22 cellular contexts compared by ENCODE assay signal in genomic region chr17:66432558-66432957, GRCh38.
DNase-seq lines count a peak whose midpoint lies in the region; ATAC-seq, FAIRE-seq and TF ChIP-seq lines count a peak whose summit lies in the region.
"Had no signal": no experiment of that assay in that cellular context is flagged by ENCODE, and none has a peak within 500 bp of the region (broad histone marks: within the 10 kb centered on the region; RNA-seq: fewer than 3 reads in every experiment).

No MANE protein-coding gene starts in this region.

- H3K4me1 Mint-ChIP-seq in natural killer cell, result peaks cover 0 to 26% of the 10 kb centered on the region in 2 donors
- peaks cover 62% of the 10 kb centered on the region for H3K4me1 Mint-ChIP-seq in activated naive CD4-positive, alpha-beta T cell treated with anti-CD3 and anti-CD28 coated beads for 36 hours (ENCODE audit: low read depth)

- no peak for TF ChIP-seq POLR2A in HepG2 (IDR thresholded peaks at IDR 0.05; ENCODE audit: insufficient read depth in 1 of 2, low read depth in 2 of 2, low read length in 2 of 2)
- no peak for TF ChIP-seq POLR2A in right lobe of liver (IDR thresholded peaks at IDR 0.05)

- no peak for TF ChIP-seq RAD21 in HepG2 (CRISPR knock-in tag; IDR thresholded peaks at IDR 0.05)

- H3K9me3 Mint-ChIP-seq in natural killer cell, result no peaks in the 10 kb centered on the region
- no peaks in the 10 kb centered on the region for H3K9me3 Mint-ChIP-seq in activated naive CD4-positive, alpha-beta T cell treated with anti-CD3 and anti-CD28 coated beads for 36 hours
- H3K9me3 Mint-ChIP-seq: activated CD4-positive, alpha-beta memory T cell treated with anti-CD3 and anti-CD28 coated beads for 36 hours; activated naive CD8-positive, alpha-beta T cell treated with anti-CD3 and anti-CD28 coated beads for 36 hours; CD8-positive, alpha-beta memory T cell had no signal

- BruUV-seq in HepG2 (replicated peaks; lab: Mats Ljungman, UMichigan), result no TSS peak

- no peak overlapping the region for H3K9ac ChIP-seq in HepG2 (ENCODE audit: insufficient read depth, low read depth, low read length)
- H3K9ac ChIP-seq in SU-DHL-6 (ENCODE audit: low read length), result 0 out of 2 replicates have a peak overlapping the region, but pooled peaks have one; percentile 2
- H3K9ac ChIP-seq in muscle layer of colon (ENCODE audit: low read length), result no peak overlapping the region

- no peak for FAIRE-seq in HepG2 (lab: Jason Lieb, UNC)
- FAIRE-seq: small intestine had no signal

- H2AFZ ChIP-seq in HepG2 (ENCODE audit: low read length) (no peak overlapping the region), SU-DHL-6 (ENCODE audit: low read depth, low read length, severe bottlenecking) (no peak overlapping the region)

- H3K9me3 ChIP-seq in HepG2 (ENCODE audit: low read length), result no peaks in the 10 kb centered on the region
- H3K9me3 ChIP-seq in right lobe of liver, result no peaks in the 10 kb centered on the region
- no peaks in the 10 kb centered on the region for H3K9me3 ChIP-seq in SU-DHL-6 (ENCODE audit: insufficient read depth, low read length)
- no peaks in the 10 kb centered on the region for H3K9me3 ChIP-seq in muscle layer of colon (ENCODE audit: low read length)
- no peaks in the 10 kb centered on the region for H3K9me3 ChIP-seq in MG63

- 0% methylated on average over 1 of the region's 1 CpG for WGBS in HepG2 (ENCODE audit: low lambda C conversion rate)
- WGBS in right lobe of liver (ENCODE audit: insufficient coverage, low coverage, low lambda C conversion rate, missing lambda C conversion rate), result 4% methylated on average over 1 of the region's 1 CpG

- H3K79me2 ChIP-seq in HepG2 (ENCODE audit: insufficient read depth, low read length), result peaks cover 41% of the 10 kb centered on the region
- H3K79me2 ChIP-seq in SU-DHL-6 (ENCODE audit: insufficient read depth, low read length), result peaks cover 100% of the 10 kb centered on the region

- H3K9me2 ChIP-seq in SU-DHL-6 (replicated peaks; ENCODE audit: insufficient read depth, low read length), result no peaks in the 10 kb centered on the region

- no peak overlapping the region for H3K27ac Mint-ChIP-seq in natural killer cell
- H3K27ac Mint-ChIP-seq in activated naive CD4-positive, alpha-beta T cell treated with anti-CD3 and anti-CD28 coated beads for 36 hours, result no peak overlapping the region
- H3K27ac Mint-ChIP-seq: activated CD4-positive, alpha-beta memory T cell treated with anti-CD3 and anti-CD28 coated beads for 36 hours; activated naive CD8-positive, alpha-beta T cell treated with anti-CD3 and anti-CD28 coated beads for 36 hours; progenitor cell of endocrine pancreas had no signal

- no peaks in the 10 kb centered on the region for H3K36me3 Mint-ChIP-seq in natural killer cell
- no peaks in the 10 kb centered on the region for H3K36me3 Mint-ChIP-seq in activated naive CD4-positive, alpha-beta T cell treated with anti-CD3 and anti-CD28 coated beads for 36 hours (ENCODE audit: low read depth)
- H3K36me3 Mint-ChIP-seq: activated CD4-positive, alpha-beta memory T cell treated with anti-CD3 and anti-CD28 coated beads for 36 hours had no signal

- no peaks in the 10 kb centered on the region for H3K27me3 ChIP-seq in HepG2 (ENCODE audit: control insufficient read depth in 1 of 2, insufficient read depth in 2 of 2, low read length in 2 of 2)
- H3K27me3 ChIP-seq in right lobe of liver, result no peaks in the 10 kb centered on the region
- no peaks in the 10 kb centered on the region for H3K27me3 ChIP-seq in SU-DHL-6 (ENCODE audit: low read length)
- H3K27me3 ChIP-seq in muscle layer of colon (ENCODE audit: control insufficient read depth in 1 of 2, insufficient read depth in 2 of 2, low read length in 2 of 2), result no peaks in the 10 kb centered on the region
- H3K27me3 ChIP-seq in MG63, result no peaks in the 10 kb centered on the region
- H3K27me3 ChIP-seq: brain microvascular endothelial cell had no signal

- intact Hi-C loops in HepG2 (cut with micrococcal nuclease; ENCODE audit: unreplicated experiment) (no loop called here), right lobe of liver (cut with DNase I) (no loop called here), natural killer cell (cut with micrococcal nuclease) (no loop called here)
- intact Hi-C loops in activated naive CD4-positive, alpha-beta T cell treated with anti-CD3 and anti-CD28 coated beads for 36 hours (cut with micrococcal nuclease), result no loop called here

- no peaks in the 10 kb centered on the region for H4K20me1 ChIP-seq in HepG2 (ENCODE audit: insufficient read depth, low read length)
- H4K20me1 ChIP-seq in SU-DHL-6 (ENCODE audit: low read depth, low read length), result no peaks in the 10 kb centered on the region

- CTCF ChIA-PET in HepG2 (lab: Yijun Ruan, JAX; ENCODE audit: low intra/inter-chr PET ratio, low total read pairs), result no interaction called here
- CTCF ChIA-PET in activated naive CD4-positive, alpha-beta T cell treated with anti-CD3 and anti-CD28 coated beads for 36 hours (lab: Charles Lee), result interaction anchor here (1.0 to 2.3 kb wide), 3 partner anchors 8 to 59 kb away, joined by 3 to 6 read pairs (median 3); no protein-coding TSS in a partner anchor

- no peak for TF ChIP-seq CTCF in HepG2 (CRISPR knock-in tag; IDR thresholded peaks at IDR 0.05)
- no peak for TF ChIP-seq CTCF in right lobe of liver (IDR thresholded peaks at IDR 0.05)
- no peak for TF ChIP-seq CTCF in SU-DHL-6 (IDR thresholded peaks at IDR 0.05; ENCODE audit: insufficient read depth, low read length, poor library complexity, severe bottlenecking)
- TF ChIP-seq CTCF in natural killer cell (IDR thresholded peaks at IDR 0.05), result no peak

- no peaks in the 10 kb centered on the region for H3K36me3 ChIP-seq in HepG2 (replicated peaks in 1 of 2; ENCODE audit: control insufficient read depth in 1 of 2, insufficient read depth in 2 of 2, low read length in 2 of 2)
- H3K36me3 ChIP-seq in right lobe of liver, result no peaks in the 10 kb centered on the region
- no peaks in the 10 kb centered on the region for H3K36me3 ChIP-seq in SU-DHL-6 (ENCODE audit: low read length)
- no peaks in the 10 kb centered on the region for H3K36me3 ChIP-seq in muscle layer of colon (ENCODE audit: insufficient read depth, low read length)
- no peaks in the 10 kb centered on the region for H3K36me3 ChIP-seq in MG63
- H3K36me3 ChIP-seq: brain microvascular endothelial cell had no signal

- H3K27me3 Mint-ChIP-seq in natural killer cell (ENCODE audit: low read depth in 2 of 2), result no peaks in the 10 kb centered on the region
- no peaks in the 10 kb centered on the region for H3K27me3 Mint-ChIP-seq in activated naive CD4-positive, alpha-beta T cell treated with anti-CD3 and anti-CD28 coated beads for 36 hours (ENCODE audit: low read depth)
- H3K27me3 Mint-ChIP-seq: activated CD4-positive, alpha-beta memory T cell treated with anti-CD3 and anti-CD28 coated beads for 36 hours; activated naive CD8-positive, alpha-beta T cell treated with anti-CD3 and anti-CD28 coated beads for 36 hours; CD8-positive, alpha-beta memory T cell; progenitor cell of endocrine pancreas had no signal

- POLR2A ChIA-PET in HepG2 (lab: Yijun Ruan, JAX), result interaction anchor here (1.2 kb wide), 1 partner anchor 17 kb away, joined by 3 read pairs; no protein-coding TSS in a partner anchor

- DNase-seq in HepG2 (ENCODE audit: low spot score) (no peak), right lobe of liver (no peak), natural killer cell (no peak), MG63 (no peak)
- no peak for DNase-seq in activated naive CD4-positive, alpha-beta T cell treated with anti-CD3 and anti-CD28 coated beads for 36 hours
- DNase-seq: activated CD4-positive, alpha-beta memory T cell treated with anti-CD3 and anti-CD28 coated beads for 36 hours; activated naive CD8-positive, alpha-beta T cell treated with anti-CD3 and anti-CD28 coated beads for 36 hours; activated T-cell treated with anti-CD3 and anti-CD28 coated beads, Interleukin-2, amount 50 U/mL, for 1 hour; CD8-positive, alpha-beta memory T cell; cortex of kidney; NCI-H1048; NCI-H2081; NCI-H524; small intestine; stimulated activated CD4-positive, alpha-beta T cell treated with anti-CD3 and anti-CD28 coated beads, Interleukin-4, amount 100 ng/mL, for 4 hours; T-helper 1 cell had no signal

- TF ChIP-seq EP300 in HepG2 (IDR thresholded peaks at IDR 0.05; ENCODE audit: low read depth in 2 of 2, low read length in 2 of 2) (no peak), HepG2 (CRISPR knock-in tag; IDR thresholded peaks at IDR 0.05; ENCODE audit: borderline replicate concordance) (no peak)

- H3K4me3 ChIP-seq in HepG2 (replicated peaks in 1 of 3; ENCODE audit: insufficient read depth in 1 of 3, low read depth in 2 of 3, low read length in 3 of 3), result no peak overlapping the region
- H3K4me3 ChIP-seq in right lobe of liver, result no peak overlapping the region
- no peak overlapping the region for H3K4me3 ChIP-seq in SU-DHL-6 (ENCODE audit: insufficient read depth, low read length, poor library complexity, severe bottlenecking)
- H3K4me3 ChIP-seq in muscle layer of colon (ENCODE audit: low read depth in 1 of 2, low read length in 2 of 2), result no peak overlapping the region
- H3K4me3 ChIP-seq in MG63, result no peak overlapping the region

- H3F3A ChIP-seq in SU-DHL-6 (ENCODE audit: insufficient read depth), result peaks cover 28% of the 10 kb centered on the region

- H3K4me1 ChIP-seq in HepG2 (ENCODE audit: insufficient read depth, low read length) (peaks cover 40% of the 10 kb centered on the region), right lobe of liver (peaks cover 0 to 5% (median 0%) of the 10 kb centered on the region in 4 donors), muscle layer of colon (ENCODE audit: insufficient read depth, low read length) (peaks cover 46% of the 10 kb centered on the region)

- H3K27ac ChIP-seq in HepG2 (ENCODE audit: extremely low read length, insufficient read depth, low read length) (no peak overlapping the region), right lobe of liver (no peak overlapping the region), SU-DHL-6 (ENCODE audit: low read depth, low read length) (peak overlapping the region; percentile 43), muscle layer of colon (ENCODE audit: low read depth, low read length) (peak overlapping the region; percentile 56)

- ATAC-seq in HepG2 (no peak), right lobe of liver (no peak), natural killer cell (no peak), GM21390 (IDR thresholded peaks at IDR 0.05; ENCODE audit: unreplicated experiment) (no peak)
- ATAC-seq: HCT116 had no signal

- in situ Hi-C loops in HepG2 (cut with HindIII; ENCODE audit: extremely low pct_ligation_motif_present, low pct_unique_long_range_greater_than_20kb), result no loop called here

- H3K4me2 ChIP-seq in HepG2 (ENCODE audit: low read depth, low read length) (no peak overlapping the region), SU-DHL-6 (ENCODE audit: low read depth, low read length, poor library complexity, severe bottlenecking) (peak overlapping the region; percentile 3)

- no peak overlapping the region for H3K4me3 Mint-ChIP-seq in natural killer cell
- H3K4me3 Mint-ChIP-seq in activated naive CD4-positive, alpha-beta T cell treated with anti-CD3 and anti-CD28 coated beads for 36 hours, result no peak overlapping the region
- H3K4me3 Mint-ChIP-seq: activated CD4-positive, alpha-beta memory T cell treated with anti-CD3 and anti-CD28 coated beads for 36 hours; activated naive CD8-positive, alpha-beta T cell treated with anti-CD3 and anti-CD28 coated beads for 36 hours; CD8-positive, alpha-beta memory T cell had no signal

TF ChIP-seq in HepG2, 621 proteins besides CTCF, POLR2A, EP300 and RAD21 (continues in another document):
- TF ChIP-seq PLRG1 (conservative IDR thresholded peaks at IDR 0.05) (no peak), IRF2 (CRISPR knock-in tag; IDR thresholded peaks at IDR 0.05) (no peak)

Comparison
In these comparisons a context has a peak if more than half of its experiments do, and no peak if none do; other contexts are left out.
1. H3K27ac ChIP-seq: peak in SU-DHL-6 (single experiment) and muscle layer of colon (single experiment); none in HepG2 (single experiment) and right lobe of liver (0 of 3).